ENCODE assay signal across 12 cellular contexts in genomic region chr1:184633785-184634184, GRCh38.
"Had no signal": no experiment of that assay in that cellular context is flagged by ENCODE, and none has a peak within 500 bp of the region (broad histone marks: within the 10 kb centered on the region; RNA-seq: fewer than 3 reads in every experiment).

No MANE protein-coding gene starts in this region.

- H3K27me3 ChIP-seq: heart left ventricle had no signal

- H3K36me3 ChIP-seq: heart left ventricle, thoracic aorta had no signal

- H3K4me3 ChIP-seq: heart left ventricle, thoracic aorta had no signal

- H3K9me3 ChIP-seq: heart left ventricle, thoracic aorta had no signal

- H3K27ac ChIP-seq: thoracic aorta had no signal

- DNase-seq: activated CD4-positive, alpha-beta T cell treated with anti-CD3 and anti-CD28 coated beads, Interleukin-2, amount 10 ng/mL, durations not matched to agents 7 days and 5 days; activated naive CD4-positive, alpha-beta T cell; activated naive CD8-positive, alpha-beta T cell treated with anti-CD3 and anti-CD28 coated beads, Interleukin-2, amount 10 ng/mL, durations not matched to agents 7 days and 5 days; activated T-cell treated with anti-CD3 and anti-CD28 coated beads for 4 hours; dermis blood vessel endothelial cell; effector memory CD8-positive, alpha-beta T cell; foreskin melanocyte; left cardiac atrium; stimulated activated CD4-positive, alpha-beta T cell treated with anti-CD3 and anti-CD28 coated beads, Interleukin-1b, Interleukin-23, amount 100 ng/mL, for 48 hours; SW 1271 had no signal
